Comparison of ENCODE assay signal across 8 cellular contexts in genomic region chr19:34430738-34431625, GRCh38. TPM values are rescaled to one million over a fixed set of nuclear protein-coding genes. Genes with fewer than 3 reads are reported as not detected.
DNase-seq lines count a peak whose midpoint lies in the region; ATAC-seq and TF ChIP-seq lines count a peak whose summit lies in the region.

No MANE protein-coding gene starts in this region.

- peak overlapping the region; percentile 78 for H3K4me3 ChIP-seq in OCI-LY1 (ENCODE audit: low read depth, low read length, poor library complexity, severe bottlenecking)

- H2AFZ ChIP-seq in OCI-LY1 (ENCODE audit: low read length) = no peak overlapping the region

- peaks cover 51% of the 10 kb centered on the region for H3K36me3 Mint-ChIP-seq in activated naive CD8-positive, alpha-beta T cell treated with anti-CD3 and anti-CD28 coated beads, Interleukin-2, amount 50 U/mL, for 24 hours (ENCODE audit: low read depth)
- H3K36me3 Mint-ChIP-seq in immature natural killer cell = peaks cover 0 to 8% (median 5%) of the 10 kb centered on the region in 3 donors

- no peaks in the 10 kb centered on the region for H3K27me3 ChIP-seq in OCI-LY1 (ENCODE audit: insufficient read depth, low read length)

- H3K27ac Mint-ChIP-seq in activated naive CD8-positive, alpha-beta T cell treated with anti-CD3 and anti-CD28 coated beads, Interleukin-2, amount 50 U/mL, for 24 hours = peak overlapping the region; percentile 72
- peak overlapping the region; percentile 46 to 85 (median 67) for H3K27ac Mint-ChIP-seq in immature natural killer cell

- peak overlapping the region; percentile 16; the same call in 1 of the 2 replicates for H3K9ac ChIP-seq in OCI-LY1 (ENCODE audit: low read length)

- no peaks in the 10 kb centered on the region for H3K9me2 ChIP-seq in OCI-LY1 (ENCODE audit: low read depth, low read length)

- H3F3A ChIP-seq in OCI-LY1 (ENCODE audit: insufficient read depth, low read length) = no peaks in the 10 kb centered on the region; the same call in 1 of the 2 replicates

- peaks cover 36% of the 10 kb centered on the region for H3K4me1 Mint-ChIP-seq in activated naive CD8-positive, alpha-beta T cell treated with anti-CD3 and anti-CD28 coated beads, Interleukin-2, amount 50 U/mL, for 24 hours
- peaks cover 33 to 55% of the 10 kb centered on the region in 2 donors for H3K4me1 Mint-ChIP-seq in immature natural killer cell

- H3K4me2 ChIP-seq in OCI-LY1 (ENCODE audit: low read length) = peak overlapping the region; percentile 69

- H3K36me3 ChIP-seq in OCI-LY1 (ENCODE audit: insufficient read depth, low read length) = peaks cover 56% of the 10 kb centered on the region

- no peak overlapping the region for H3K27ac ChIP-seq in OCI-LY1 (ENCODE audit: low read depth, low read length, poor library complexity, severe bottlenecking)

- peak; percentile 30 for DNase-seq in activated naive CD4-positive, alpha-beta T cell treated with Interleukin-2 at 50 U/mL for 16 hours
- DNase-seq in activated naive CD4-positive, alpha-beta T cell treated with anti-CD3 and anti-CD28 coated beads, Interleukin-2, amount 50 U/mL, for 16 hours = no peak
- peak; percentile 18 for DNase-seq in activated naive CD8-positive, alpha-beta T cell treated with anti-CD3 and anti-CD28 coated beads, Interleukin-2, amount 50 U/mL, for 24 hours
- peak; percentile 45 to 61 (median 47) for DNase-seq in immature natural killer cell
- DNase-seq in stimulated activated naive CD8-positive, alpha-beta T cell treated with anti-CD3 and anti-CD28 coated beads, Interleukin-15, Interleukin-2, amounts not matched to agents 100 U/mL and 50 U/mL, for 24 hours = peak; percentile 24
- no peak for DNase-seq in cerebellar nuclear complex (lab: John Stamatoyannopoulos, UW)

- H3K79me2 ChIP-seq in OCI-LY1 (ENCODE audit: insufficient read depth, low read length) = peaks cover 67% of the 10 kb centered on the region

- peak; percentile 66 for ATAC-seq in HG03175 (IDR thresholded peaks at IDR 0.05; ENCODE audit: unreplicated experiment)
- peak; percentile 60 for ATAC-seq in activated naive CD8-positive, alpha-beta T cell treated with anti-CD3 and anti-CD28 coated beads, Interleukin-2, amount 50 U/mL, for 24 hours
- peak; percentile 53 for ATAC-seq in stimulated activated naive CD8-positive, alpha-beta T cell treated with anti-CD3 and anti-CD28 coated beads, Interleukin-15, Interleukin-2, amounts not matched to agents 100 U/mL and 50 U/mL, for 24 hours

- no peaks in the 10 kb centered on the region for H3K9me3 Mint-ChIP-seq in activated naive CD8-positive, alpha-beta T cell treated with anti-CD3 and anti-CD28 coated beads, Interleukin-2, amount 50 U/mL, for 24 hours
- H3K9me3 Mint-ChIP-seq in immature natural killer cell = no peaks in the 10 kb centered on the region

- TF ChIP-seq CTCF in OCI-LY1 (IDR thresholded peaks at IDR 0.05; ENCODE audit: low read length) = peak; percentile 81

- H3K27me3 Mint-ChIP-seq in activated naive CD8-positive, alpha-beta T cell treated with anti-CD3 and anti-CD28 coated beads, Interleukin-2, amount 50 U/mL, for 24 hours = no peaks in the 10 kb centered on the region
- peaks cover 7 to 13% (median 7%) of the 10 kb centered on the region in 3 donors for H3K27me3 Mint-ChIP-seq in immature natural killer cell (ENCODE audit: low read depth in 3 of 3)

- peaks cover 30% of the 10 kb centered on the region for H3K4me1 ChIP-seq in OCI-LY1 (ENCODE audit: insufficient read depth, low read length, severe bottlenecking)

- no peaks in the 10 kb centered on the region for H4K20me1 ChIP-seq in OCI-LY1 (ENCODE audit: insufficient read depth, low read length)

- peak overlapping the region; percentile 97 for H3K4me3 Mint-ChIP-seq in activated naive CD8-positive, alpha-beta T cell treated with anti-CD3 and anti-CD28 coated beads, Interleukin-2, amount 50 U/mL, for 24 hours
- H3K4me3 Mint-ChIP-seq in immature natural killer cell = peak overlapping the region; percentile 58 to 75 (median 71)

- no peaks in the 10 kb centered on the region for H3K9me3 ChIP-seq in OCI-LY1 (ENCODE audit: low read length)

RNA-seq across cellular contexts. Expression of gene UBA2, which starts 2.8 kb away (rescaled TPM):
- polyA plus RNA-seq in immature natural killer cell = 10 to 100 TPM; 77.3 to 95.2 (median 87.4) TPM

RNA-seq across cellular contexts. Expression of gene PDCD2L, which starts 26.8 kb away (rescaled TPM):
- polyA plus RNA-seq in immature natural killer cell = 10 to 100 TPM in 2 of 3 donors, 1 to 10 TPM in 1; 6.5 to 14.3 (median 11.4) TPM

RNA-seq across cellular contexts. Expression of gene WTIP, which starts 50.6 kb away (rescaled TPM):
- polyA plus RNA-seq in immature natural killer cell = under 1 TPM in 1 of 3 donors, not detected in 2; 0.03 TPM

Comparison
In these comparisons a context has a peak if more than half of its experiments do, and no peak if none do; other contexts are left out.
1. DNase-seq: peak in activated naive CD4-positive, alpha-beta T cell treated with Interleukin-2 at 50 U/mL for 16 hours (single experiment), activated naive CD8-positive, alpha-beta T cell treated with anti-CD3 and anti-CD28 coated beads, Interleukin-2, amount 50 U/mL, for 24 hours (single experiment), immature natural killer cell (3 of 3) and stimulated activated naive CD8-positive, alpha-beta T cell treated with anti-CD3 and anti-CD28 coated beads, Interleukin-15, Interleukin-2, amounts not matched to agents 100 U/mL and 50 U/mL, for 24 hours (single experiment); none in activated naive CD4-positive, alpha-beta T cell treated with anti-CD3 and anti-CD28 coated beads, Interleukin-2, amount 50 U/mL, for 16 hours (single experiment) and cerebellar nuclear complex (0 of 2).
2. Peak in every context shown above with its lines, with median percentiles within 50 percentile points of each other: ATAC-seq.